Comparison of ENCODE assay signal across 11 cellular contexts in the genomic region with DNA sequence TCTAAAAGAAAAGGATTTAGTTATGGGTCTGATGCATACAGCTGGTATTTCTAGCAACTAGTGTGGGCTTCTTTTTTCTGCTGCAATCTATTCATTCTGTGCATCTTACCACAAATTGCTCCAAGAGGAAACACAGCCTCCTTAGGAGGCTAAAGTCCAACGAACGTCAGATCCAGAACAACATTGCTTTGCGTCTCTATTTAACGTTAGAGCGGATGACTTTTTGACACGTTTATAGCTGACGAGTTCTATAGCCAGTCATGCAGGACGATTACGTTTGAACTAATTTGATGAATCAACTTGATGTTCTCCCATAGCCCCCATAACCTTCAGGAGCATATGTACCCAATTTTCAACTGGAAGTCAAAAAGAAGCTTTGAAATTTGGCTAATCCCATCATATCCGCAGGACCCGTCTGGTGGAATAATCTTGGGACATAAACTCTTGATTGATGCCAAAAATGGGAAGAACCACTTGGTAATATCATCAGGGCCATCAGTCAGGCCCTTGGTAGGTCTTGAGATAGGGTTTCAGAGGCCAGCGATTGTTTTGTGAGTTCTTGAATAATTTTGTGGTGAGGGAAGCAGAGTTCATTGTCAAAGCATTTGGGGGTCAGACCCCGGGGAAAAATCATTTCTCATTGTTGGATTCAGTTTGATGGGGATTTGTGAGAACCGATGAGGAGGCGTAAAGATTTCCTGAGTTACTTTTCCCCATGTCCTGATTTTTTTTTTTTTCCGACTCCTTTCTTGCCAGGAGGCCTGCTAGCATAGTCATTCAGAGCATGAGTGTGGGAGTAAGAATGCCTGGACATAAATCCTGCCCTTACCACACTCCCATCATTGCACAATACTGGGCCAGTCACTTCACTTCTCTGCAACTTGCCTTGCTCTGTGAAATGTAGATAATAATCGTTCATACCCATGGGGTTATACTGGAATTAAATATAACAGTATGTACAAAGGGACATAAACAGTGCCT.
A peak's percentile ranks its signal among the peaks of the same experiment; 100 is the strongest.
DNase-seq lines count a peak whose midpoint lies in the region; ATAC-seq and TF ChIP-seq lines count a peak whose summit lies in the region.
"Had no signal": no experiment of that assay in that cellular context is flagged by ENCODE, and none has a peak within 500 bp of the region (broad histone marks: within the 10 kb centered on the region; RNA-seq: fewer than 3 reads in every experiment).

No MANE protein-coding gene starts in this region.

- no peaks in the 10 kb centered on the region for H3K9me3 Mint-ChIP-seq in activated naive CD4-positive, alpha-beta T cell treated with anti-CD3 and anti-CD28 coated beads for 36 hours

- H3K27ac Mint-ChIP-seq in activated naive CD4-positive, alpha-beta T cell treated with anti-CD3 and anti-CD28 coated beads for 36 hours = peak overlapping the region; percentile 77

- H3K27me3 Mint-ChIP-seq in activated naive CD4-positive, alpha-beta T cell treated with anti-CD3 and anti-CD28 coated beads for 36 hours (ENCODE audit: low read depth) = no peaks in the 10 kb centered on the region

- DNase-seq in activated naive CD4-positive, alpha-beta T cell treated with anti-CD3 and anti-CD28 coated beads for 36 hours = no peak
- no peak for DNase-seq in activated naive CD4-positive, alpha-beta T cell (lab: John Stamatoyannopoulos, UW)
- DNase-seq in lung (ENCODE audit: low spot score) (peak; percentile 30), DMS79 treated with DMSO at 0.1 percent for 48 hours (lab: John Stamatoyannopoulos, UW) (no peak), posterior vena cava (ENCODE audit: low spot score) (no peak)
- DNase-seq: DND-41, NCI-H2107, T-helper 9 cell had no signal

- H3K27ac ChIP-seq in lung (ENCODE audit: low read depth in 1 of 2, low read length in 1 of 2) = no peak overlapping the region

- no peaks in the 10 kb centered on the region for H3K4me1 ChIP-seq in lung (ENCODE audit: control insufficient read depth in 2 of 2, insufficient read depth in 2 of 2, low read length in 2 of 2)

- H3K36me3 Mint-ChIP-seq in activated naive CD4-positive, alpha-beta T cell treated with anti-CD3 and anti-CD28 coated beads for 36 hours (ENCODE audit: low read depth) = peaks cover 12% of the 10 kb centered on the region

- no peak overlapping the region for H3K4me3 ChIP-seq in lung

- no peaks in the 10 kb centered on the region for H3K27me3 ChIP-seq in lung (ENCODE audit: control insufficient read depth, insufficient read depth)

- intact Hi-C loops in activated naive CD4-positive, alpha-beta T cell treated with anti-CD3 and anti-CD28 coated beads for 36 hours (cut with micrococcal nuclease) = loop anchor here (10.0 kb wide), 1 partner anchor 288 kb away; no protein-coding TSS in a partner anchor
- intact Hi-C loops in posterior vena cava (cut with DNase I) = no loop called here

- H3K9me3 ChIP-seq in lung (ENCODE audit: control insufficient read depth in 2 of 2, insufficient read depth in 1 of 2, low read length in 1 of 2) = no peaks in the 10 kb centered on the region

- no peak overlapping the region for H3K4me3 Mint-ChIP-seq in activated naive CD4-positive, alpha-beta T cell treated with anti-CD3 and anti-CD28 coated beads for 36 hours

- 84% methylated on average over 17 of the region's 17 CpGs for WGBS in lung, 2 donors

- no peak for TF ChIP-seq CTCF in lung (IDR thresholded peaks at IDR 0.05; ENCODE audit: control extremely low read depth, extremely low read depth)

- no peaks in the 10 kb centered on the region for H3K36me3 ChIP-seq in lung (ENCODE audit: control insufficient read depth in 2 of 2, insufficient read depth in 2 of 2, low read length in 2 of 2)

- CTCF ChIA-PET in activated naive CD4-positive, alpha-beta T cell treated with anti-CD3 and anti-CD28 coated beads for 36 hours (lab: Charles Lee) = interaction anchor here (1.0 to 2.5 kb wide), 2 partner anchors 18 to 27 kb away, joined by 3 to 7 read pairs; no protein-coding TSS in a partner anchor

- ATAC-seq in esophagus mucosa (peak; percentile 98), lung (ENCODE audit: insufficient read depth, low FRiP score) (peak; percentile 34), GM18873 (IDR thresholded peaks at IDR 0.05; ENCODE audit: low FRiP score, unreplicated experiment) (no peak), HG03045 (IDR thresholded peaks at IDR 0.05; ENCODE audit: unreplicated experiment) (no peak)

- peaks cover 72% of the 10 kb centered on the region for H3K4me1 Mint-ChIP-seq in activated naive CD4-positive, alpha-beta T cell treated with anti-CD3 and anti-CD28 coated beads for 36 hours (ENCODE audit: low read depth)

Comparison
In these comparisons a context has a peak if more than half of its experiments do, and no peak if none do; other contexts are left out.
1. ATAC-seq: peak in esophagus mucosa (single experiment) and lung (single experiment); none in GM18873 (single experiment) and HG03045 (single experiment).